17 cellular contexts compared by ENCODE assay signal in genomic region chr3:33075996-33076395, GRCh38. TPM values are rescaled to one million over a fixed set of nuclear protein-coding genes. Genes with fewer than 3 reads are reported as not detected.
A peak's percentile ranks its signal among the peaks of the same experiment; 100 is the strongest.
DNase-seq lines count a peak whose midpoint lies in the region; ATAC-seq, FAIRE-seq and TF ChIP-seq lines count a peak whose summit lies in the region.
"Had no signal": no experiment of that assay in that cellular context is flagged by ENCODE, and none has a peak within 500 bp of the region (broad histone marks: within the 10 kb centered on the region; RNA-seq: fewer than 3 reads in every experiment).

No MANE protein-coding gene starts in this region.

- H3K36me3 ChIP-seq in GM23248 (ENCODE audit: low read depth) (no peaks in the 10 kb centered on the region), lower lobe of right lung (peaks cover 16% of the 10 kb centered on the region), HepG2 (replicated peaks in 1 of 2; ENCODE audit: control insufficient read depth in 1 of 2, insufficient read depth in 2 of 2, low read length in 2 of 2) (peaks cover 0 to 5% of the 10 kb centered on the region in 2 experiments; a peak in 3 of 5 replicates)

- CTCF ChIA-PET in HepG2 (lab: Yijun Ruan, JAX; ENCODE audit: low intra/inter-chr PET ratio, low total read pairs): no interaction called here

- H3K27me3 ChIP-seq in GM23248 (replicated peaks; ENCODE audit: insufficient read depth) (no peaks in the 10 kb centered on the region), lower lobe of right lung (ENCODE audit: low read depth) (no peaks in the 10 kb centered on the region), HepG2 (ENCODE audit: control insufficient read depth in 1 of 2, insufficient read depth in 2 of 2, low read length in 2 of 2) (no peaks in the 10 kb centered on the region)
- H3K27me3 ChIP-seq: stomach had no signal

- H3K79me2 ChIP-seq in GM23248 (ENCODE audit: insufficient read depth): peaks cover 57% of the 10 kb centered on the region
- H3K79me2 ChIP-seq in HepG2 (ENCODE audit: insufficient read depth, low read length): peaks cover 2% of the 10 kb centered on the region

- H3K4me3 ChIP-seq in GM23248 (no peak overlapping the region), lower lobe of right lung (no peak overlapping the region), HepG2 (replicated peaks in 1 of 3; ENCODE audit: insufficient read depth in 1 of 3, low read depth in 2 of 3, low read length in 3 of 3) (no peak overlapping the region)
- H3K4me3 ChIP-seq: PC-9, stomach had no signal

- H3K9ac ChIP-seq in GM23248 (no peak overlapping the region), HepG2 (ENCODE audit: insufficient read depth, low read depth, low read length) (no peak overlapping the region)

- H3F3A ChIP-seq in GM23248 (ENCODE audit: insufficient read depth): no peaks in the 10 kb centered on the region

- POLR2A ChIA-PET in HepG2 (lab: Yijun Ruan, JAX): no interaction called here

- H4K20me1 ChIP-seq in GM23248 (ENCODE audit: insufficient read depth): no peaks in the 10 kb centered on the region; the same call in 1 of the 2 replicates
- H4K20me1 ChIP-seq in HepG2 (ENCODE audit: insufficient read depth, low read length): no peaks in the 10 kb centered on the region

- TF ChIP-seq RAD21 in HepG2 (CRISPR knock-in tag; IDR thresholded peaks at IDR 0.05): no peak

- no TSS peak for BruUV-seq in HepG2 (replicated peaks; lab: Mats Ljungman, UMichigan)

- H3K4me1 ChIP-seq in GM23248 (ENCODE audit: insufficient read depth): 0 out of 2 replicates have a peak, but pooled peaks cover 4% of the 10 kb centered on the region
- no peaks in the 10 kb centered on the region for H3K4me1 ChIP-seq in lower lobe of right lung
- H3K4me1 ChIP-seq in HepG2 (ENCODE audit: insufficient read depth, low read length): peaks cover 16% of the 10 kb centered on the region

- no peaks in the 10 kb centered on the region for H3K9me2 ChIP-seq in GM23248 (ENCODE audit: insufficient read depth)

- intact Hi-C loops in lower lobe of right lung (cut with DNase I): no loop called here
- intact Hi-C loops in HepG2 (cut with micrococcal nuclease; ENCODE audit: unreplicated experiment): no loop called here

- TF ChIP-seq CTCF in lower lobe of right lung (IDR thresholded peaks at IDR 0.05) (no peak), HepG2 (CRISPR knock-in tag; IDR thresholded peaks at IDR 0.05) (no peak)

- 79 to 85% methylated on average over 4 to 6 of the region's 6 CpGs for WGBS in GM23248 (ENCODE audit: low coverage in 1 of 2, low lambda C conversion rate in 2 of 2, missing lambda C conversion rate in 2 of 2), 2 experiments
- WGBS in HepG2 (ENCODE audit: low lambda C conversion rate): 94% methylated on average over 6 of the region's 6 CpGs

- TF ChIP-seq EP300 in HepG2 (IDR thresholded peaks at IDR 0.05; ENCODE audit: low read depth in 2 of 2, low read length in 2 of 2) (no peak), HepG2 (CRISPR knock-in tag; IDR thresholded peaks at IDR 0.05; ENCODE audit: borderline replicate concordance) (no peak)

- H3K9me3 ChIP-seq in GM23248 (ENCODE audit: low read depth) (no peaks in the 10 kb centered on the region), lower lobe of right lung (no peaks in the 10 kb centered on the region), HepG2 (ENCODE audit: low read length) (no peaks in the 10 kb centered on the region)
- H3K9me3 ChIP-seq: stomach had no signal

- TF ChIP-seq POLR2A in HepG2 (IDR thresholded peaks at IDR 0.05; ENCODE audit: insufficient read depth in 1 of 2, low read depth in 2 of 2, low read length in 2 of 2): no peak

- H2AFZ ChIP-seq in GM23248 (no peak overlapping the region), HepG2 (ENCODE audit: low read length) (no peak overlapping the region)
- H2AFZ ChIP-seq: PC-9 had no signal

- no peak overlapping the region for H3K4me2 ChIP-seq in GM23248 (ENCODE audit: unreplicated experiment)
- no peak overlapping the region for H3K4me2 ChIP-seq in HepG2 (ENCODE audit: low read depth, low read length)
- H3K4me2 ChIP-seq: PC-9 had no signal

- ATAC-seq in lower lobe of right lung (peak; percentile 50 to 53), GM21515 (IDR thresholded peaks at IDR 0.05; ENCODE audit: unreplicated experiment) (no peak), HepG2 (no peak), HG02885 (IDR thresholded peaks at IDR 0.05; ENCODE audit: poor library complexity, unreplicated experiment) (no peak)
- ATAC-seq: WTC11 had no signal

- in situ Hi-C loops in GM23248 (cut with MboI) (no loop called here), HepG2 (cut with HindIII; ENCODE audit: extremely low pct_ligation_motif_present, low pct_unique_long_range_greater_than_20kb) (loop anchor here (25.0 kb wide), 1 partner anchor 339 kb away; no protein-coding TSS in a partner anchor)

- FAIRE-seq in HepG2 (lab: Jason Lieb, UNC): no peak
- FAIRE-seq: small intestine had no signal

- DNase-seq in AG08395 (ENCODE audit: low spot score) (peak; percentile 30), GM23248 (peak; percentile 49), dedifferentiated amniotic fluid mesenchymal stem cell (ENCODE audit: extremely low spot score) (peak; percentile 38), lower lobe of right lung (no peak), MV-4-11 (lab: John Stamatoyannopoulos, UW) (no peak), HepG2 (ENCODE audit: low spot score) (no peak)
- DNase-seq: activated CD8-positive, alpha-beta memory T cell treated with anti-CD3 and anti-CD28 coated beads, Interleukin-2, amount 50 U/mL, for 48 hours; AML-193; NCI-H187; NCI-H524 treated with DMSO at 0.1 percent for 48 hours; PC-9; small intestine; stomach; SW 1271 had no signal

- H3K27ac ChIP-seq in GM23248: no peak overlapping the region
- no peak overlapping the region for H3K27ac ChIP-seq in lower lobe of right lung
- no peak overlapping the region for H3K27ac ChIP-seq in HepG2 (ENCODE audit: extremely low read length, insufficient read depth, low read length)
- H3K27ac ChIP-seq: PC-9, stomach had no signal

RNA-seq across cellular contexts. Expression of gene GLB1, which starts 20.9 kb away (rescaled TPM):
- 97.1 and 111 TPM in 2 replicates for total RNA-seq in GM23248 (2014; rRNA removed; shearing (Covaris generic))
- polyA plus RNA-seq in GM23248 (2016; fragmentation: Nextera tagmentation; extraction: Ambion mirVana) (80.7 and 84.3 TPM in 2 replicates), HepG2 (2011; rRNA removed) (113 and 128 TPM in 2 replicates)
- total RNA-seq in lower lobe of right lung (89.7 TPM), HepG2 (2016; rRNA removed; fragmentation: Illumina TruSeq; extraction: Trizol) (33.0 and 67.1 TPM in 2 replicates)
- total RNA-seq in HepG2 (2016; cell fraction: cytosol; rRNA removed; fragmentation: Illumina TruSeq; extraction: Trizol; ENCODE audit: low read depth): 7.8 and 8.7 TPM in 2 replicates
- total RNA-seq in HepG2 (2016; cell fraction: insoluble cytoplasmic fraction; rRNA removed; fragmentation: Illumina TruSeq; extraction: Trizol): 35.9 and 65.9 TPM in 2 replicates
- 12.8 and 15.8 TPM in 2 replicates for total RNA-seq in HepG2 (2016; cell fraction: membrane; rRNA removed; fragmentation: Illumina TruSeq; extraction: Trizol)
- total RNA-seq in HepG2 (2016; cell fraction: nucleus; rRNA removed; fragmentation: Illumina TruSeq; extraction: Trizol): 56.9 and 66.9 TPM in 2 replicates
- polyA plus RNA-seq in HepG2 (2011; cell fraction: cytosol; rRNA removed): 84.8 and 112 TPM in 2 replicates
- 44.6 and 56.4 TPM in 2 replicates for polyA plus RNA-seq in HepG2 (2011; cell fraction: nucleus; rRNA removed)
- polyA plus RNA-seq in HepG2 (2012): 68.1 and 93.6 TPM in 2 replicates
- polyA plus RNA-seq in HepG2 (2016; cell fraction: cytosol; fragmentation: Illumina TruSeq; extraction: Trizol; ENCODE audit: low read depth): 5.5 and 5.9 TPM in 2 replicates
- 29.1 and 32.5 TPM in 2 replicates for polyA plus RNA-seq in HepG2 (2016; cell fraction: insoluble cytoplasmic fraction; fragmentation: Illumina TruSeq; extraction: Trizol; ENCODE audit: low read depth)
- 10.1 and 10.8 TPM in 2 replicates for polyA plus RNA-seq in HepG2 (2016; cell fraction: membrane; fragmentation: Illumina TruSeq; extraction: Trizol; ENCODE audit: low read depth)
- polyA plus RNA-seq in HepG2 (2016; cell fraction: nucleus; fragmentation: Illumina TruSeq; extraction: Trizol; ENCODE audit: insufficient read depth, low read depth): 67.7 and 72.3 TPM in 2 replicates
- polyA minus RNA-seq in HepG2 (2011; rRNA and poly(A)+ RNA removed; ENCODE audit: low replicate concordance): 68.3 and 118 TPM in 2 replicates
- 52.8 and 100 TPM in 2 replicates for polyA minus RNA-seq in HepG2 (2011; cell fraction: cytosol; rRNA and poly(A)+ RNA removed)
- polyA minus RNA-seq in HepG2 (2011; cell fraction: nucleus; rRNA and poly(A)+ RNA removed): 33.3 and 50.8 TPM in 2 replicates

RNA-seq across cellular contexts. Expression of gene TMPPE, which starts 20.9 kb away (rescaled TPM):
- total RNA-seq in GM23248 (2014; rRNA removed; shearing (Covaris generic)): 3.0 and 4.0 TPM in 2 replicates
- 1.2 and 1.4 TPM in 2 replicates for polyA plus RNA-seq in GM23248 (2016; fragmentation: Nextera tagmentation; extraction: Ambion mirVana)
- 20.0 TPM for total RNA-seq in lower lobe of right lung
- 4.4 and 5.7 TPM in 2 replicates for total RNA-seq in HepG2 (2016; rRNA removed; fragmentation: Illumina TruSeq; extraction: Trizol)
- 0.26 and 0.40 TPM in 2 replicates for total RNA-seq in HepG2 (2016; cell fraction: cytosol; rRNA removed; fragmentation: Illumina TruSeq; extraction: Trizol; ENCODE audit: low read depth)
- 4.5 and 5.9 TPM in 2 replicates for total RNA-seq in HepG2 (2016; cell fraction: insoluble cytoplasmic fraction; rRNA removed; fragmentation: Illumina TruSeq; extraction: Trizol)
- total RNA-seq in HepG2 (2016; cell fraction: membrane; rRNA removed; fragmentation: Illumina TruSeq; extraction: Trizol): 1.4 and 1.6 TPM in 2 replicates
- total RNA-seq in HepG2 (2016; cell fraction: nucleus; rRNA removed; fragmentation: Illumina TruSeq; extraction: Trizol): 11.1 and 12.5 TPM in 2 replicates
- 1.8 and 1.9 TPM in 2 replicates for polyA plus RNA-seq in HepG2 (2011; rRNA removed)
- 1.6 and 1.8 TPM in 2 replicates for polyA plus RNA-seq in HepG2 (2011; cell fraction: cytosol; rRNA removed)
- polyA plus RNA-seq in HepG2 (2011; cell fraction: nucleus; rRNA removed): 5.0 and 5.7 TPM in 2 replicates
- 0.65 and 0.80 TPM in 2 replicates for polyA plus RNA-seq in HepG2 (2012)
- 0.08 and 0.10 TPM in 2 replicates for polyA plus RNA-seq in HepG2 (2016; cell fraction: cytosol; fragmentation: Illumina TruSeq; extraction: Trizol; ENCODE audit: low read depth)
- 0.82 and 0.84 TPM in 2 replicates for polyA plus RNA-seq in HepG2 (2016; cell fraction: insoluble cytoplasmic fraction; fragmentation: Illumina TruSeq; extraction: Trizol; ENCODE audit: low read depth)
- polyA plus RNA-seq in HepG2 (2016; cell fraction: membrane; fragmentation: Illumina TruSeq; extraction: Trizol; ENCODE audit: low read depth): 0.21 and 0.29 TPM in 2 replicates
- polyA plus RNA-seq in HepG2 (2016; cell fraction: nucleus; fragmentation: Illumina TruSeq; extraction: Trizol; ENCODE audit: insufficient read depth, low read depth): 1.8 and 2.0 TPM in 2 replicates
- polyA minus RNA-seq in HepG2 (2011; rRNA and poly(A)+ RNA removed; ENCODE audit: low replicate concordance): 22.3 and 28.3 TPM in 2 replicates
- 6.1 and 6.3 TPM in 2 replicates for polyA minus RNA-seq in HepG2 (2011; cell fraction: cytosol; rRNA and poly(A)+ RNA removed)
- polyA minus RNA-seq in HepG2 (2011; cell fraction: nucleus; rRNA and poly(A)+ RNA removed): 14.9 and 19.1 TPM in 2 replicates

RNA-seq across cellular contexts. Expression of gene CRTAP, which starts 37.8 kb away (rescaled TPM):
- total RNA-seq in GM23248 (2014; rRNA removed; shearing (Covaris generic)): 261 and 378 TPM in 2 replicates
- polyA plus RNA-seq in GM23248 (2016; fragmentation: Nextera tagmentation; extraction: Ambion mirVana) (189 and 196 TPM in 2 replicates), HepG2 (2011; rRNA removed) (86.2 and 119 TPM in 2 replicates)
- total RNA-seq in lower lobe of right lung (213 TPM), HepG2 (2016; rRNA removed; fragmentation: Illumina TruSeq; extraction: Trizol) (46.1 and 54.2 TPM in 2 replicates)
- 26.6 and 28.3 TPM in 2 replicates for total RNA-seq in HepG2 (2016; cell fraction: cytosol; rRNA removed; fragmentation: Illumina TruSeq; extraction: Trizol; ENCODE audit: low read depth)
- 34.2 and 54.9 TPM in 2 replicates for total RNA-seq in HepG2 (2016; cell fraction: insoluble cytoplasmic fraction; rRNA removed; fragmentation: Illumina TruSeq; extraction: Trizol)
- total RNA-seq in HepG2 (2016; cell fraction: membrane; rRNA removed; fragmentation: Illumina TruSeq; extraction: Trizol): 85.6 and 91.0 TPM in 2 replicates
- total RNA-seq in HepG2 (2016; cell fraction: nucleus; rRNA removed; fragmentation: Illumina TruSeq; extraction: Trizol): 39.9 and 50.8 TPM in 2 replicates
- 84.4 and 95.4 TPM in 2 replicates for polyA plus RNA-seq in HepG2 (2011; cell fraction: cytosol; rRNA removed)
- 22.0 and 27.3 TPM in 2 replicates for polyA plus RNA-seq in HepG2 (2011; cell fraction: nucleus; rRNA removed)
- 67.7 and 77.4 TPM in 2 replicates for polyA plus RNA-seq in HepG2 (2012)
- 56.8 and 61.8 TPM in 2 replicates for polyA plus RNA-seq in HepG2 (2016; cell fraction: cytosol; fragmentation: Illumina TruSeq; extraction: Trizol; ENCODE audit: low read depth)
- 67.1 and 72.0 TPM in 2 replicates for polyA plus RNA-seq in HepG2 (2016; cell fraction: insoluble cytoplasmic fraction; fragmentation: Illumina TruSeq; extraction: Trizol; ENCODE audit: low read depth)
- 112 and 133 TPM in 2 replicates for polyA plus RNA-seq in HepG2 (2016; cell fraction: membrane; fragmentation: Illumina TruSeq; extraction: Trizol; ENCODE audit: low read depth)
- 93.0 and 101 TPM in 2 replicates for polyA plus RNA-seq in HepG2 (2016; cell fraction: nucleus; fragmentation: Illumina TruSeq; extraction: Trizol; ENCODE audit: insufficient read depth, low read depth)
- polyA minus RNA-seq in HepG2 (2011; rRNA and poly(A)+ RNA removed; ENCODE audit: low replicate concordance): 51.0 and 179 TPM in 2 replicates
- 49.0 and 49.8 TPM in 2 replicates for polyA minus RNA-seq in HepG2 (2011; cell fraction: cytosol; rRNA and poly(A)+ RNA removed)
- 10.0 and 11.6 TPM in 2 replicates for polyA minus RNA-seq in HepG2 (2011; cell fraction: nucleus; rRNA and poly(A)+ RNA removed)

Comparison
In these comparisons a context has a peak if more than half of its experiments do, and no peak if none do; other contexts are left out.
1. DNase-seq: peak in AG08395 (single experiment), GM23248 (single experiment) and dedifferentiated amniotic fluid mesenchymal stem cell (single experiment); none in lower lobe of right lung (single experiment), MV-4-11 (single experiment) and HepG2 (single experiment).
2. ATAC-seq: peak in lower lobe of right lung (2 of 2); none in GM21515 (single experiment), HepG2 (single experiment) and HG02885 (single experiment).